Comparison of ENCODE assay signal across 10 cellular contexts in genomic region chr3:149536429-149536828, GRCh38.
DNase-seq lines count a peak whose midpoint lies in the region; TF ChIP-seq lines count a peak whose summit lies in the region.
"Had no signal": no experiment of that assay in that cellular context is flagged by ENCODE, and none has a peak within 500 bp of the region (broad histone marks: within the 10 kb centered on the region; RNA-seq: fewer than 3 reads in every experiment).

No MANE protein-coding gene starts in this region.

- DNase-seq in BE2C (peak; percentile 62), RPMI8226 (peak; percentile 60), glomerular visceral epithelial cell (ENCODE audit: extremely low spot score) (peak; percentile 73), neural crest cell (ENCODE audit: low read depth, low spot score) (no peak), pons (ENCODE audit: low spot score) (no peak), amniotic stem cell (lab: John Stamatoyannopoulos, UW) (no peak), GM19240 (ENCODE audit: insufficient read length, low spot score) (no peak)
- DNase-seq in activated naive CD4-positive, alpha-beta T cell treated with anti-CD3 and anti-CD28 coated beads, Interleukin-2, amount 10 ng/mL, durations not matched to agents 7 days and 5 days, result no peak

- no peaks in the 10 kb centered on the region for H3K36me3 Mint-ChIP-seq in neural crest cell (ENCODE audit: low read depth)
- H3K36me3 Mint-ChIP-seq in activated naive CD4-positive, alpha-beta T cell treated with anti-CD3 and anti-CD28 coated beads, Interleukin-2, amount 10 ng/mL, durations not matched to agents 7 days and 5 days, result no peaks in the 10 kb centered on the region
- H3K36me3 Mint-ChIP-seq: CD14-positive monocyte had no signal

- no peaks in the 10 kb centered on the region for H3K27me3 Mint-ChIP-seq in neural crest cell (ENCODE audit: low read depth)
- H3K27me3 Mint-ChIP-seq in activated naive CD4-positive, alpha-beta T cell treated with anti-CD3 and anti-CD28 coated beads, Interleukin-2, amount 10 ng/mL, durations not matched to agents 7 days and 5 days, result peaks cover 18% of the 10 kb centered on the region

- H3K9me3 Mint-ChIP-seq in neural crest cell, result no peaks in the 10 kb centered on the region
- no peaks in the 10 kb centered on the region for H3K9me3 Mint-ChIP-seq in activated naive CD4-positive, alpha-beta T cell treated with anti-CD3 and anti-CD28 coated beads, Interleukin-2, amount 10 ng/mL, durations not matched to agents 7 days and 5 days
- H3K9me3 Mint-ChIP-seq: CD14-positive monocyte; T-helper 1 cell treated with Interleukin-12 subunit alpha and Interleukin-12 subunit beta and Interleukin-4 antibody, amounts not matched to agents 30 μg/mL and 1 μg/mL, for 36 hours had no signal

- peak overlapping the region; percentile 56 for H3K4me3 Mint-ChIP-seq in neural crest cell
- no peak overlapping the region for H3K4me3 Mint-ChIP-seq in activated naive CD4-positive, alpha-beta T cell treated with anti-CD3 and anti-CD28 coated beads, Interleukin-2, amount 10 ng/mL, durations not matched to agents 7 days and 5 days
- H3K4me3 Mint-ChIP-seq: CD14-positive monocyte; T-helper 1 cell treated with Interleukin-12 subunit alpha and Interleukin-12 subunit beta and Interleukin-4 antibody, amounts not matched to agents 30 μg/mL and 1 μg/mL, for 36 hours had no signal

- CTCF ChIA-PET in activated naive CD4-positive, alpha-beta T cell treated with anti-CD3 and anti-CD28 coated beads, Interleukin-2, amount 10 ng/mL, durations not matched to agents 7 days and 5 days (lab: Charles Lee), result no interaction called here

- no peaks in the 10 kb centered on the region for H3K36me3 ChIP-seq in BE2C

- peaks cover 91% of the 10 kb centered on the region for H3K4me1 Mint-ChIP-seq in neural crest cell
- peaks cover 4% of the 10 kb centered on the region for H3K4me1 Mint-ChIP-seq in activated naive CD4-positive, alpha-beta T cell treated with anti-CD3 and anti-CD28 coated beads, Interleukin-2, amount 10 ng/mL, durations not matched to agents 7 days and 5 days

- no peaks in the 10 kb centered on the region for H3K27me3 ChIP-seq in BE2C

- no peak for TF ChIP-seq CTCF in BE2C (IDR thresholded peaks at IDR 0.05; ENCODE audit: low read depth, low read length)
- TF ChIP-seq CTCF in neural crest cell (conservative IDR thresholded peaks at IDR 0.05), result no peak

- H3K27ac Mint-ChIP-seq in neural crest cell (ENCODE audit: unreplicated experiment), result peak overlapping the region; percentile 85
- H3K27ac Mint-ChIP-seq in activated naive CD4-positive, alpha-beta T cell treated with anti-CD3 and anti-CD28 coated beads, Interleukin-2, amount 10 ng/mL, durations not matched to agents 7 days and 5 days, result no peak overlapping the region
- H3K27ac Mint-ChIP-seq: CD14-positive monocyte; T-helper 1 cell treated with Interleukin-12 subunit alpha and Interleukin-12 subunit beta and Interleukin-4 antibody, amounts not matched to agents 30 μg/mL and 1 μg/mL, for 36 hours had no signal

- no peaks in the 10 kb centered on the region for H3K9me3 ChIP-seq in BE2C

- peaks cover 3% of the 10 kb centered on the region; the same call in 1 of the 2 replicates for H3K4me1 ChIP-seq in BE2C

- H3K4me3 ChIP-seq in BE2C (ENCODE audit: low read depth, low read length), result no peak overlapping the region

Comparison
In these comparisons a context has a peak if more than half of its experiments do, and no peak if none do; other contexts are left out.
1. DNase-seq: peak in BE2C (single experiment), RPMI8226 (single experiment) and glomerular visceral epithelial cell (single experiment); none in neural crest cell (single experiment), pons (single experiment), amniotic stem cell (single experiment), GM19240 (single experiment) and activated naive CD4-positive, alpha-beta T cell treated with anti-CD3 and anti-CD28 coated beads, Interleukin-2, amount 10 ng/mL, durations not matched to agents 7 days and 5 days (single experiment).